Comparison of ENCODE assay signal across 8 cellular contexts in the genomic region with DNA sequence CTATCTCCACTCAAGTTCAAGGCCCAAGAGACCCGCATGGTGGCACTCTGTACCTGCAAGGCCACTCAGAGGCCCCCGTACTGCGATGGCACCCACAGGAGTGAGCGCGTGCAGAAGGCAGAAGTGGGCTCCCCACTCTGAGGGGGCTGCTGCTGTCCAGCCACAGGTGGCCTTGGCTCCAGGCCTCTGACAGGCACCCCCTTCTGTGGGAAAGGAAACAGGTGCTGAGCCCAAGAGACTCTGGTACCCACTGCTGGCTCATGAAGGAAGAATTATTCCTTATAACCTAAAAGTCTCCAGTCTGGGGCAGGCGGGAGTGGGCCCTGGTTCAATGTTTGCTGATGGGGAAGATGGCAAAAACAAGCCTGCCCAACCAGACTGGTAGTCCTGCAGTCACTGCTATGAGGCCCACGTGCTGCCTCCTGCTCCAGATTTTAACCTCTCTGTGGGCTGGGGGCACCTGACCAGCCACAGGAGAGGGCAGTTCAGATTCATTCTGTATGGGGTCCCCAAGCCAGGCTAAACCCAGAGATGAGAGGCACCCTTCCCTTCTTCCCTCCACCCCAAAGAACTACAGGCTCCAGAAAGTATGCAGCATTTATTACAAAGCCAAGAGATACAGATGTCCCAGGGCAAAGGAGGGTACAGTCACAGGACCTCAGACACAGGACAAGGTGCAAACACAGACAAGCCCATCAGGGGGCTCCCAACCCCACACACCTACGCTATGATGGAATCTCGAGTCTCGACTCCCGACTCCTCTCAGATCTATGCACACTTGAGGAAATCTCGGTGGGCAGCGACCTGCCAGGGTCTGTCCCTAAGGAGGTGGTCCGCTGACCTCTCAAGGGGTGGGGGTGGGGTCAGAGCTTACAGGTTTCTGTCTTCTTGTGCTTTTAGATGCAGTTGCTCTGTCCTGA. TPM values are rescaled to one million over a fixed set of nuclear protein-coding genes. Genes with fewer than 3 reads are reported as not detected.
DNase-seq lines count a peak whose midpoint lies in the region; ATAC-seq and TF ChIP-seq lines count a peak whose summit lies in the region.

No MANE protein-coding gene starts in this region.

- intact Hi-C loops in right cardiac atrium (cut with DNase I) (loop anchor here in 3 of 4 donors (2.0 to 10.0 kb wide), 4 partner anchors 41 to 59 kb away; partner anchors contain the start of gene EPOP (in 1 of the 3)), Panc1 (cut with micrococcal nuclease; ENCODE audit: unreplicated experiment) (loop anchor here (5.0 kb wide), 1 partner anchor 56 kb away; no protein-coding TSS in a partner anchor), posterior cingulate gyrus (cut with DNase I) (no loop called here)

- no TSS peak for BruUV-seq in Panc1 (replicated peaks; lab: Mats Ljungman, UMichigan)

- ATAC-seq in right cardiac atrium, result no peak
- ATAC-seq in Panc1, result peak; percentile 46; the same call in 1 of the 2 replicates
- ATAC-seq in GM21381 (IDR thresholded peaks at IDR 0.05; ENCODE audit: unreplicated experiment), result no peak

- H3K9me3 ChIP-seq in cardiac muscle cell (ENCODE audit: low read depth) (no peaks in the 10 kb centered on the region), right cardiac atrium (ENCODE audit: control insufficient read depth, low read length) (no peaks in the 10 kb centered on the region), Panc1 (ENCODE audit: control insufficient read depth, insufficient read depth, low read depth, low read length) (no peaks in the 10 kb centered on the region), endodermal cell (ENCODE audit: control insufficient read depth, low read length) (no peaks in the 10 kb centered on the region), stomach smooth muscle (ENCODE audit: control insufficient read depth in 2 of 2, low read length in 2 of 2) (no peaks in the 10 kb centered on the region)

- peaks cover 38% of the 10 kb centered on the region for H3K36me3 Mint-ChIP-seq in endodermal cell (ENCODE audit: low read depth)

- peaks cover 2% of the 10 kb centered on the region for H3K27me3 Mint-ChIP-seq in endodermal cell (ENCODE audit: insufficient read depth)

- H3K4me1 ChIP-seq in cardiac muscle cell (ENCODE audit: low read depth) (no peaks in the 10 kb centered on the region), right cardiac atrium (ENCODE audit: control insufficient read depth, insufficient read depth, low read length) (peaks cover 2% of the 10 kb centered on the region), Panc1 (ENCODE audit: control insufficient read depth, insufficient read depth, low read length) (peaks cover 39% of the 10 kb centered on the region), endodermal cell (ENCODE audit: control insufficient read depth, insufficient read depth, low read length) (peaks cover 3% of the 10 kb centered on the region), stomach smooth muscle (ENCODE audit: control insufficient read depth, insufficient read depth, low read length) (peaks cover 43% of the 10 kb centered on the region)

- POLR2A ChIA-PET in Panc1 (lab: Charles Lee), result interaction anchor here (0.7 kb wide), 1 partner anchor 16 kb away, joined by 5 read pairs; no protein-coding TSS in a partner anchor

- H3K27ac ChIP-seq in cardiac muscle cell, result no peak overlapping the region
- no peak overlapping the region for H3K27ac ChIP-seq in right cardiac atrium (ENCODE audit: low read length)
- no peak overlapping the region; the same call in none of the 2 replicates for H3K27ac ChIP-seq in Panc1 (ENCODE audit: low read length)
- no peak overlapping the region for H3K27ac ChIP-seq in endodermal cell (ENCODE audit: low read depth, low read length)
- peak overlapping the region; percentile 11 for H3K27ac ChIP-seq in stomach smooth muscle (ENCODE audit: low read length)

- 66% methylated on average over 14 of the region's 14 CpGs for WGBS in right cardiac atrium
- WGBS in endodermal cell (ENCODE audit: insufficient coverage in 1 of 2, insufficient read length in 1 of 2), 2 experiments, result 89 to 92% methylated on average over 8 to 14 of the region's 14 CpGs

- H3K9me3 Mint-ChIP-seq in endodermal cell, result no peaks in the 10 kb centered on the region

- H3K4me3 Mint-ChIP-seq in endodermal cell, result no peak overlapping the region

- H3K4me1 Mint-ChIP-seq in endodermal cell, result peaks cover 11% of the 10 kb centered on the region

- no peaks in the 10 kb centered on the region for H3K27me3 ChIP-seq in cardiac muscle cell
- H3K27me3 ChIP-seq in right cardiac atrium (ENCODE audit: control insufficient read depth, insufficient read depth), result no peaks in the 10 kb centered on the region
- H3K27me3 ChIP-seq in Panc1 (ENCODE audit: control insufficient read depth, insufficient read depth, low read length), result no peaks in the 10 kb centered on the region
- H3K27me3 ChIP-seq in endodermal cell (ENCODE audit: control insufficient read depth, insufficient read depth, low read length, poor library complexity, severe bottlenecking), result no peaks in the 10 kb centered on the region
- H3K27me3 ChIP-seq in stomach smooth muscle (ENCODE audit: control insufficient read depth in 1 of 2, insufficient read depth in 2 of 2, low read length in 2 of 2), result no peaks in the 10 kb centered on the region

- CTCF ChIA-PET in Panc1 (lab: Charles Lee), result interaction anchor here (1.0 to 1.2 kb wide), 3 partner anchors 57 to 71 kb away, joined by 4 to 11 read pairs (median 6); partner anchors contain the start of gene EPOP

- DNase-seq in cardiac muscle cell (ENCODE audit: low read depth in 1 of 2, low spot score in 1 of 2) (no peak), right cardiac atrium (no peak), Panc1 (ENCODE audit: low read depth, low spot score) (no peak), endodermal cell (peak; percentile 83), posterior cingulate gyrus (no peak), EL (no peak)

- H3K4me3 ChIP-seq in cardiac muscle cell, result no peak overlapping the region
- no peak overlapping the region for H3K4me3 ChIP-seq in right cardiac atrium (ENCODE audit: low read length)
- no peak overlapping the region for H3K4me3 ChIP-seq in Panc1 (ENCODE audit: low read depth in 2 of 2, low read length in 2 of 2)
- H3K4me3 ChIP-seq in endodermal cell (ENCODE audit: low read length), result no peak overlapping the region
- no peak overlapping the region for H3K4me3 ChIP-seq in stomach smooth muscle (ENCODE audit: low read length in 2 of 2)

- peak overlapping the region; percentile 46 for H3K27ac Mint-ChIP-seq in endodermal cell

- in situ Hi-C loops in Panc1 (cut with HindIII; ENCODE audit: low pct_unique_long_range_greater_than_20kb, low sequenced_read_pairs), result no loop called here

- H3K36me3 ChIP-seq in cardiac muscle cell, result peaks cover 7% of the 10 kb centered on the region
- H3K36me3 ChIP-seq in Panc1 (ENCODE audit: control insufficient read depth, insufficient read depth, low read length), result no peaks in the 10 kb centered on the region; the same call in 1 of the 2 replicates
- peaks cover 49% of the 10 kb centered on the region for H3K36me3 ChIP-seq in endodermal cell (ENCODE audit: control insufficient read depth, insufficient read depth, low read length)
- H3K36me3 ChIP-seq in stomach smooth muscle (ENCODE audit: control insufficient read depth in 2 of 2, insufficient read depth in 2 of 2, low read length in 2 of 2), result peaks cover 10 to 20% of the 10 kb centered on the region in 2 donors

- TF ChIP-seq CTCF in cardiac muscle cell (IDR thresholded peaks at IDR 0.05; ENCODE audit: low read depth, low read length), result peak; percentile 17
- TF ChIP-seq CTCF in Panc1 (IDR thresholded peaks at IDR 0.05), result peak; percentile 58
- TF ChIP-seq CTCF in endodermal cell (conservative IDR thresholded peaks at IDR 0.05), result peak; percentile 56

- H3K9ac ChIP-seq in endodermal cell (ENCODE audit: extremely low read depth, low read length, poor library complexity, severe bottlenecking), result no peak overlapping the region
- peak overlapping the region in 1 of 2 donors; percentile 13 for H3K9ac ChIP-seq in stomach smooth muscle (ENCODE audit: low read length in 2 of 2)

RNA-seq across cellular contexts. Expression of gene CISD3, which starts 3.4 kb away (rescaled TPM):
- total RNA-seq in cardiac muscle cell, result 4.9 and 7.4 TPM in 2 replicates
- 20.6 and 29.7 TPM in 2 replicates for polyA plus RNA-seq in cardiac muscle cell
- 10 to 100 TPM; 43.7 to 74.6 (median 67.9) TPM for total RNA-seq in right cardiac atrium
- polyA plus RNA-seq in right cardiac atrium, result 78.1 TPM
- 45.0 TPM for total RNA-seq in Panc1 (2021; ENCODE audit: unreplicated experiment)
- polyA plus RNA-seq in Panc1 (2012; ENCODE audit: insufficient read length), result 39.3 TPM
- total RNA-seq in endodermal cell, result 10 to 100 TPM in 1 of 2 donors, 1 to 10 TPM in 1; 8.9 to 11.2 TPM
- polyA plus RNA-seq in endodermal cell (2013, experiment 1 of 2), result 5.7 TPM
- 6.3 TPM for polyA plus RNA-seq in endodermal cell (2013, experiment 2 of 2)

RNA-seq across cellular contexts. Expression of gene PCGF2, which starts 14.6 kb away (rescaled TPM):
- total RNA-seq in cardiac muscle cell (14.4 and 21.7 TPM in 2 replicates), right cardiac atrium (10 to 100 TPM; 28.2 to 48.4 (median 34.7) TPM), Panc1 (2021; ENCODE audit: unreplicated experiment) (43.9 TPM), endodermal cell (100 to 1,000 TPM; 101 to 106 TPM)
- polyA plus RNA-seq in cardiac muscle cell (10.7 and 12.2 TPM in 2 replicates), right cardiac atrium (34.3 TPM)
- polyA plus RNA-seq in Panc1 (2012; ENCODE audit: insufficient read length), result 64.8 TPM
- polyA plus RNA-seq in endodermal cell (2013, experiment 1 of 2), result 83.8 TPM
- 72.3 TPM for polyA plus RNA-seq in endodermal cell (2013, experiment 2 of 2)

RNA-seq across cellular contexts. Expression of gene PSMB3, which starts 19.0 kb away (rescaled TPM):
- 166 and 188 TPM in 2 replicates for total RNA-seq in cardiac muscle cell
- 333 and 379 TPM in 2 replicates for polyA plus RNA-seq in cardiac muscle cell
- 100 to 1,000 TPM; 134 to 167 (median 146) TPM for total RNA-seq in right cardiac atrium
- polyA plus RNA-seq in right cardiac atrium, result 247 TPM
- 233 TPM for total RNA-seq in Panc1 (2021; ENCODE audit: unreplicated experiment)
- polyA plus RNA-seq in Panc1 (2012; ENCODE audit: insufficient read length), result 236 TPM
- total RNA-seq in endodermal cell, result 100 to 1,000 TPM; 192 to 244 TPM
- 230 TPM for polyA plus RNA-seq in endodermal cell (2013, experiment 1 of 2)
- 230 TPM for polyA plus RNA-seq in endodermal cell (2013, experiment 2 of 2)

RNA-seq across cellular contexts. Expression of gene MLLT6, which starts 28.5 kb away (rescaled TPM):
- total RNA-seq in cardiac muscle cell (48.4 and 75.8 TPM in 2 replicates), right cardiac atrium (100 to 1,000 TPM in 2 of 4 donors, 10 to 100 TPM in 2; 80.7 to 108 (median 94.2) TPM), Panc1 (2021; ENCODE audit: unreplicated experiment) (50.6 TPM), endodermal cell (100 to 1,000 TPM; 112 to 127 TPM)
- polyA plus RNA-seq in cardiac muscle cell (10.5 and 17.4 TPM in 2 replicates), right cardiac atrium (81.2 TPM)
- 38.4 TPM for polyA plus RNA-seq in Panc1 (2012; ENCODE audit: insufficient read length)
- polyA plus RNA-seq in endodermal cell (2013, experiment 1 of 2), result 54.4 TPM
- 49.1 TPM for polyA plus RNA-seq in endodermal cell (2013, experiment 2 of 2)

RNA-seq across cellular contexts. Expression of gene EPOP, which starts 58.8 kb away (rescaled TPM):
- 13.4 and 13.9 TPM in 2 replicates for total RNA-seq in cardiac muscle cell
- 1.9 and 2.0 TPM in 2 replicates for polyA plus RNA-seq in cardiac muscle cell
- 1 to 10 TPM in 3 of 4 donors, under 1 TPM in 1; 0.91 to 2.9 (median 1.7) TPM for total RNA-seq in right cardiac atrium
- polyA plus RNA-seq in right cardiac atrium, result 2.1 TPM
- 19.9 TPM for total RNA-seq in Panc1 (2021; ENCODE audit: unreplicated experiment)
- polyA plus RNA-seq in Panc1 (2012; ENCODE audit: insufficient read length), result 10.3 TPM
- total RNA-seq in endodermal cell, result 1 to 10 TPM; 3.2 to 5.0 TPM
- polyA plus RNA-seq in endodermal cell (2013, experiment 1 of 2), result 13.5 TPM
- 12.8 TPM for polyA plus RNA-seq in endodermal cell (2013, experiment 2 of 2)
